ENCODE assay signal across 16 cellular contexts in the genomic region with DNA sequence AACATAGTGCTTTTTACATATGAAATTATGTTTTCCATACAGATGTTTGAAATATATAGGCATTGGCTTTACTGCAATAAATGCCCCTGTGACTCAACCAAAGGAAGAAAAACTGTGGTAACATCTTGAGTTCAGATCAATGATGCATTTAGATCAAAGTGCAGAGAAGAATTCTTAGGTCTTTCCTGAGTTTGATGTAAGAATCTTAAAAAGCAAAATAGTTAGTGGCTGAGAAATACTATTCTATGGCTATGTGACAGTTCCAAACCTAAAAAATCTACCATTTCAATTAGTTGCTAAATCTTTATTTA.
DNase-seq lines count a peak whose midpoint lies in the region; ATAC-seq and TF ChIP-seq lines count a peak whose summit lies in the region.
"Had no signal": no experiment of that assay in that cellular context is flagged by ENCODE, and none has a peak within 500 bp of the region (broad histone marks: within the 10 kb centered on the region; RNA-seq: fewer than 3 reads in every experiment).

No MANE protein-coding gene starts in this region.

- peaks cover 21% of the 10 kb centered on the region for H3K9me3 Mint-ChIP-seq in Caco-2 (ENCODE audit: unreplicated experiment)

- H3K27me3 ChIP-seq in Caco-2 (replicated peaks; ENCODE audit: control insufficient read depth, insufficient read depth, low read length) = no peaks in the 10 kb centered on the region
- no peaks in the 10 kb centered on the region for H3K27me3 ChIP-seq in hepatocyte

- no peaks in the 10 kb centered on the region for H4K20me1 ChIP-seq in hepatocyte (ENCODE audit: insufficient read depth, poor library complexity, severe bottlenecking)

- no peaks in the 10 kb centered on the region for H3K9me2 ChIP-seq in hepatocyte (replicated peaks; ENCODE audit: insufficient read depth)

- intact Hi-C loops in Caco-2 (cut with micrococcal nuclease; ENCODE audit: unreplicated experiment) = no loop called here
- intact Hi-C loops in head of caudate nucleus (cut with DNase I) = no loop called here

- ATAC-seq in GM21737 (IDR thresholded peaks at IDR 0.05; ENCODE audit: unreplicated experiment) (peak; percentile 9), HG03342 (IDR thresholded peaks at IDR 0.05; ENCODE audit: unreplicated experiment) (peak; percentile 27), HG02981 (IDR thresholded peaks at IDR 0.05; ENCODE audit: unreplicated experiment) (no peak)
- ATAC-seq: T-helper 17 cell had no signal

- no peaks in the 10 kb centered on the region for H3K27me3 Mint-ChIP-seq in Caco-2 (ENCODE audit: insufficient read depth, unreplicated experiment)
- H3K27me3 Mint-ChIP-seq: T-helper 17 cell had no signal

- DNase-seq in Caco-2 (no peak), hepatocyte (ENCODE audit: low spot score) (no peak), NCI-H524 treated with DMSO at 0.1 percent for 48 hours (lab: John Stamatoyannopoulos, UW) (no peak), LoVo (ENCODE audit: low spot score) (no peak), head of caudate nucleus (no peak)
- DNase-seq: GOT3, Karpas-422, NCI-H1105, NCI-H1694, NCI-H345, SHP77 treated with DMSO at 0.1 percent for 48 hours, T-helper 17 cell had no signal

- H3K4me3 ChIP-seq in Caco-2 (ENCODE audit: low read depth, low read length) (no peak overlapping the region), hepatocyte (no peak overlapping the region)

- no peak overlapping the region for H3K27ac ChIP-seq in hepatocyte
- H3K27ac ChIP-seq: C4-2B had no signal

- H3K9me3 ChIP-seq in Caco-2 = no peaks in the 10 kb centered on the region
- H3K9me3 ChIP-seq in hepatocyte (ENCODE audit: low read depth) = no peaks in the 10 kb centered on the region

- CTCF ChIA-PET in Caco-2 (lab: Charles Lee) = interaction anchor here (0.5 to 1.4 kb wide), 8 partner anchors 10 to 783 kb away, joined by 3 to 5 read pairs (median 3); a partner anchor contains a TSS

- H3K36me3 Mint-ChIP-seq in Caco-2 (ENCODE audit: insufficient read depth, unreplicated experiment) = no peaks in the 10 kb centered on the region

- BruUV-seq in Caco-2 (replicated peaks; lab: Mats Ljungman, UMichigan) = no TSS peak

- H3K79me2 ChIP-seq in hepatocyte = no peaks in the 10 kb centered on the region

- no peaks in the 10 kb centered on the region for H3K36me3 ChIP-seq in Caco-2 (ENCODE audit: control insufficient read depth, insufficient read depth, low read length)
- H3K36me3 ChIP-seq in hepatocyte (replicated peaks; ENCODE audit: insufficient read depth, low read depth) = no peaks in the 10 kb centered on the region

- H3K4me1 Mint-ChIP-seq in Caco-2 (ENCODE audit: low read depth, unreplicated experiment) = peaks cover 16% of the 10 kb centered on the region
- H3K4me1 Mint-ChIP-seq: T-helper 17 cell had no signal

- H3K4me1 ChIP-seq in Caco-2 (peaks cover 24% of the 10 kb centered on the region), hepatocyte (ENCODE audit: insufficient read depth) (peaks cover 4% of the 10 kb centered on the region)

- H2AFZ ChIP-seq in hepatocyte = no peak overlapping the region

- TF ChIP-seq CTCF in Caco-2 (IDR thresholded peaks at IDR 0.05; ENCODE audit: insufficient read depth in 1 of 2, low read depth in 1 of 2, low read length in 1 of 2, severe bottlenecking in 1 of 2, unreplicated experiment in 1 of 2) = no peak
- no peak for TF ChIP-seq CTCF in hepatocyte (IDR thresholded peaks at IDR 0.05; ENCODE audit: poor library complexity)

- POLR2A ChIA-PET in Caco-2 (lab: Charles Lee) = interaction anchor here (0.6 kb wide), 1 partner anchor 69 kb away, joined by 3 read pairs; no protein-coding TSS in a partner anchor

- H3K4me3 Mint-ChIP-seq in Caco-2 (ENCODE audit: unreplicated experiment) = peak overlapping the region; percentile 30
- H3K4me3 Mint-ChIP-seq: T-helper 17 cell had no signal

- peak overlapping the region; percentile 46 for H3K27ac Mint-ChIP-seq in Caco-2 (ENCODE audit: unreplicated experiment)
- H3K27ac Mint-ChIP-seq: T-helper 17 cell had no signal

- H3K4me2 ChIP-seq in hepatocyte = peak overlapping the region; percentile 63
